In the genomic region with DNA sequence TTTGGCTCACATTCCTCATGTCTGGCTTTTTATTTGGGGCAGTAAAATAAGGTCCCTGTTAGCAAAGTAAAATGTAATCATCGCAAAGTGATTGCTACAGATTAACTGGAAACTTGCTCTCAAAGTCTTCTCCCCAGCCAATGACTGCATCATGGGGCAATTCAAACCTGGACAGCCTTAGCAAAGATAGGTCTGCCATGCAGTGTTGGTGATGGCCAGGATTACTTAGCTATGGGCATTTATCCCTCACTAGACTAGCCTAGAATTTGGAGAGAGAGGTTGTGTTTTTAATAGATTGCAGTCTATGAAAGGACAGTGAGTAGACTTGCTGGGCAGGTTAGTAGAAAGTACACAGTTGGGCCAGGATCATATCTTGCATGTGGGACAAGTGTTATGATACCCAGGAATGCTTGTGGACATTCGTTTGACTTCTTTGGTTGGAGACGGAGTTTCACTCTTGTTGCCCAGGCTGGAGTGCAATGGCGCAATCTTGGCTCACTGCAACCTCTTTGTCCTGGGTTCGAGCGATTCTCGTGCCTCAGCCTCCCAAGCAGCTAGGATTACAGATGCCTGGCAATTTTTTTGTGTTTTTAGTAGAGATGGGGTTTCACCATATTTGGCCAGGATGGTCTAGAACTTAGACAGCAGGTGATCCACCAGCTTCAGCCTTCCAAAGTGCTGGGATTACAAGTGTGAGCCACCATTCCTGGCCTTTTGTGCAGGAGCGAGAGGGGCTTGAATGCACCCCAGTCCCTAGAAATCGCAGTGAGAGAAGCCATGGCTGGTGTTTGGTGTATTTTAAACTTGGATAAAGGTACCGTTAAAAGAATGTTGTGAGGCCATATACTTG, we compare ENCODE assay signal across 11 cellular contexts. TPM values are rescaled to one million over a fixed set of nuclear protein-coding genes. Genes with fewer than 3 reads are reported as not detected.
DNase-seq lines count a peak whose midpoint lies in the region; ATAC-seq and TF ChIP-seq lines count a peak whose summit lies in the region.
"Had no signal": no experiment of that assay in that cellular context is flagged by ENCODE, and none has a peak within 500 bp of the region (broad histone marks: within the 10 kb centered on the region; RNA-seq: fewer than 3 reads in every experiment).

No MANE protein-coding gene starts in this region.

- peaks cover 82% of the 10 kb centered on the region for H3F3A ChIP-seq in GM23248 (ENCODE audit: insufficient read depth)

- intact Hi-C loops in activated CD4-positive, alpha-beta T cell treated with anti-CD3 and anti-CD28 coated beads for 36 hours (cut with DNase I, micrococcal nuclease), result loop anchor here (10.0 kb wide), 2 partner anchors 1137 to 1357 kb away; a partner anchor contains a TSS
- intact Hi-C loops in activated CD8-positive, alpha-beta T cell treated with anti-CD3 and anti-CD28 coated beads for 36 hours (cut with micrococcal nuclease), result no loop called here
- intact Hi-C loops in natural killer cell (cut with micrococcal nuclease), result no loop called here

- DNase-seq in activated CD4-positive, alpha-beta T cell treated with anti-CD3 and anti-CD28 coated beads for 36 hours, result no peak
- no peak for DNase-seq in activated CD4-positive, alpha-beta T cell treated with anti-CD3 and anti-CD28 coated beads, Interleukin-2, amount 50 U/mL, for 1 hour
- DNase-seq in GM23248, result no peak
- DNase-seq in activated CD8-positive, alpha-beta T cell treated with anti-CD3 and anti-CD28 coated beads for 36 hours, result peak; percentile 8
- no peak for DNase-seq in natural killer cell
- DNase-seq in foreskin melanocyte, result no peak
- DNase-seq in 8988T, result no peak
- DNase-seq: NCI-H1417 treated with DMSO at 0.1 percent for 48 hours, NCI-H774 had no signal

- WGBS in GM23248 (ENCODE audit: low coverage in 1 of 2, low lambda C conversion rate in 2 of 2, missing lambda C conversion rate in 2 of 2), 2 experiments, result 90 to 93% methylated on average over 10 of the region's 10 CpGs

- CTCF ChIA-PET in activated CD4-positive, alpha-beta T cell treated with anti-CD3 and anti-CD28 coated beads for 36 hours (lab: Charles Lee), result interaction anchor here (0.6 to 1.7 kb wide), 5 partner anchors 10 to 878 kb away, joined by 3 to 5 read pairs (median 3); no protein-coding TSS in a partner anchor
- CTCF ChIA-PET in activated CD8-positive, alpha-beta T cell treated with anti-CD3 and anti-CD28 coated beads for 36 hours (lab: Charles Lee), result interaction anchor here (0.7 to 1.2 kb wide), 2 partner anchors 19 to 145 kb away, joined by 3 read pairs; a partner anchor contains a TSS

- peaks cover 25% of the 10 kb centered on the region for H3K4me1 ChIP-seq in GM23248 (ENCODE audit: insufficient read depth)

- peaks cover 51% of the 10 kb centered on the region for H3K36me3 ChIP-seq in GM23248 (ENCODE audit: low read depth)

- peaks cover 53% of the 10 kb centered on the region for H3K36me3 Mint-ChIP-seq in activated CD4-positive, alpha-beta T cell treated with anti-CD3 and anti-CD28 coated beads for 36 hours (ENCODE audit: low read depth)
- H3K36me3 Mint-ChIP-seq in activated CD8-positive, alpha-beta T cell treated with anti-CD3 and anti-CD28 coated beads for 36 hours (ENCODE audit: low read depth), result peaks cover 55% of the 10 kb centered on the region
- H3K36me3 Mint-ChIP-seq in natural killer cell, result peaks cover 27% of the 10 kb centered on the region

- POLR2A ChIA-PET in activated CD4-positive, alpha-beta T cell treated with anti-CD3 and anti-CD28 coated beads for 36 hours (lab: Charles Lee), result interaction anchor here (0.9 kb wide), 2 partner anchors 20 to 28 kb away, joined by 3 to 4 read pairs; a partner anchor contains a TSS
- POLR2A ChIA-PET in activated CD8-positive, alpha-beta T cell treated with anti-CD3 and anti-CD28 coated beads for 36 hours (lab: Charles Lee), result interaction anchor here (1.1 to 4.4 kb wide), 10 partner anchors 9 to 1136 kb away, joined by 3 to 52 read pairs (median 6); a partner anchor contains a TSS

- H3K27me3 ChIP-seq in GM23248 (replicated peaks; ENCODE audit: insufficient read depth), result no peaks in the 10 kb centered on the region
- H3K27me3 ChIP-seq: esophagus muscularis mucosa had no signal

- peaks cover 38% of the 10 kb centered on the region for H3K79me2 ChIP-seq in GM23248 (ENCODE audit: insufficient read depth)

- in situ Hi-C loops in GM23248 (cut with MboI), result loop anchor here (25.0 kb wide), 2 partner anchors 530 to 1095 kb away; no protein-coding TSS in a partner anchor

- peak overlapping the region; percentile 98 for H3K4me2 ChIP-seq in GM23248 (ENCODE audit: unreplicated experiment)

- H3K4me1 Mint-ChIP-seq in activated CD4-positive, alpha-beta T cell treated with anti-CD3 and anti-CD28 coated beads for 36 hours, result peaks cover 44% of the 10 kb centered on the region
- peaks cover 38% of the 10 kb centered on the region for H3K4me1 Mint-ChIP-seq in activated CD8-positive, alpha-beta T cell treated with anti-CD3 and anti-CD28 coated beads for 36 hours (ENCODE audit: low read depth)
- peaks cover 62 to 64% of the 10 kb centered on the region in 2 donors for H3K4me1 Mint-ChIP-seq in natural killer cell

- H4K20me1 ChIP-seq in GM23248 (ENCODE audit: insufficient read depth), result peaks cover 28% of the 10 kb centered on the region; the same call in 1 of the 2 replicates

- H3K9ac ChIP-seq in GM23248, result peak overlapping the region; percentile 98

- no peaks in the 10 kb centered on the region for H3K9me3 Mint-ChIP-seq in activated CD4-positive, alpha-beta T cell treated with anti-CD3 and anti-CD28 coated beads for 36 hours (ENCODE audit: low read depth)
- no peaks in the 10 kb centered on the region for H3K9me3 Mint-ChIP-seq in activated CD8-positive, alpha-beta T cell treated with anti-CD3 and anti-CD28 coated beads for 36 hours
- H3K9me3 Mint-ChIP-seq in natural killer cell, result no peaks in the 10 kb centered on the region

- no peak for ATAC-seq in activated CD4-positive, alpha-beta T cell treated with anti-CD3 and anti-CD28 coated beads for 36 hours
- no peak for ATAC-seq in activated CD8-positive, alpha-beta T cell treated with anti-CD3 and anti-CD28 coated beads for 36 hours
- ATAC-seq in natural killer cell, result no peak
- no peak for ATAC-seq in GM19452 (IDR thresholded peaks at IDR 0.05; ENCODE audit: unreplicated experiment)

- no peak overlapping the region for H2AFZ ChIP-seq in GM23248

- no peaks in the 10 kb centered on the region for H3K9me3 ChIP-seq in GM23248 (ENCODE audit: low read depth)
- H3K9me3 ChIP-seq: esophagus muscularis mucosa had no signal

- H3K27ac Mint-ChIP-seq in activated CD4-positive, alpha-beta T cell treated with anti-CD3 and anti-CD28 coated beads for 36 hours, result peak overlapping the region; percentile 88
- H3K27ac Mint-ChIP-seq in activated CD8-positive, alpha-beta T cell treated with anti-CD3 and anti-CD28 coated beads for 36 hours, result peak overlapping the region; percentile 99
- H3K27ac Mint-ChIP-seq in natural killer cell, result peak overlapping the region; percentile 65 to 96

- TF ChIP-seq CTCF in activated CD8-positive, alpha-beta T cell treated with anti-CD3 and anti-CD28 coated beads for 36 hours (IDR thresholded peaks at IDR 0.05), result no peak
- no peak for TF ChIP-seq CTCF in natural killer cell (IDR thresholded peaks at IDR 0.05)

- H3K27me3 Mint-ChIP-seq in activated CD4-positive, alpha-beta T cell treated with anti-CD3 and anti-CD28 coated beads for 36 hours, result no peaks in the 10 kb centered on the region
- no peaks in the 10 kb centered on the region for H3K27me3 Mint-ChIP-seq in activated CD8-positive, alpha-beta T cell treated with anti-CD3 and anti-CD28 coated beads for 36 hours
- H3K27me3 Mint-ChIP-seq in natural killer cell (ENCODE audit: low read depth in 2 of 2), result no peaks in the 10 kb centered on the region

- H3K27ac ChIP-seq in GM23248, result peak overlapping the region; percentile 61

- peak overlapping the region; percentile 89 for H3K4me3 Mint-ChIP-seq in activated CD4-positive, alpha-beta T cell treated with anti-CD3 and anti-CD28 coated beads for 36 hours
- H3K4me3 Mint-ChIP-seq in activated CD8-positive, alpha-beta T cell treated with anti-CD3 and anti-CD28 coated beads for 36 hours, result peak overlapping the region; percentile 98
- no peak overlapping the region for H3K4me3 Mint-ChIP-seq in natural killer cell

- H3K4me3 ChIP-seq in GM23248, result peak overlapping the region; percentile 97; the same call in 1 of the 2 replicates
- H3K4me3 ChIP-seq: esophagus muscularis mucosa had no signal

- no peaks in the 10 kb centered on the region for H3K9me2 ChIP-seq in GM23248 (ENCODE audit: insufficient read depth)

RNA-seq across cellular contexts. Expression of a gene that starts 3.4 kb away (rescaled TPM):
- 1,000 to 10,000 TPM in 1 of 2 experiments, 100 to 1,000 TPM in 1; 837 to 2,006 TPM for total RNA-seq in activated CD4-positive, alpha-beta T cell treated with anti-CD3 and anti-CD28 coated beads for 36 hours
- total RNA-seq in GM23248 (2014; rRNA removed; shearing (Covaris generic)), result 1,194 and 1,449 TPM in 2 replicates
- 469 and 492 TPM in 2 replicates for polyA plus RNA-seq in GM23248 (2016; fragmentation: Nextera tagmentation; extraction: Ambion mirVana)
- total RNA-seq in activated CD8-positive, alpha-beta T cell treated with anti-CD3 and anti-CD28 coated beads for 36 hours, result 1,000 to 10,000 TPM; 2,058 to 2,107 TPM
- total RNA-seq in natural killer cell, result 100 to 1,000 TPM; 585 to 801 (median 769) TPM

RNA-seq across cellular contexts. Expression of a gene that starts 19.3 kb away (rescaled TPM):
- 1 to 10 TPM; 3.4 to 6.6 TPM for total RNA-seq in activated CD4-positive, alpha-beta T cell treated with anti-CD3 and anti-CD28 coated beads for 36 hours
- total RNA-seq in GM23248 (2014; rRNA removed; shearing (Covaris generic)), result 3.4 and 4.6 TPM in 2 replicates
- 4.6 and 5.8 TPM in 2 replicates for polyA plus RNA-seq in GM23248 (2016; fragmentation: Nextera tagmentation; extraction: Ambion mirVana)
- total RNA-seq in activated CD8-positive, alpha-beta T cell treated with anti-CD3 and anti-CD28 coated beads for 36 hours, result 1 to 10 TPM; 7.0 to 8.5 TPM
- total RNA-seq in natural killer cell, result 1 to 10 TPM; 2.5 to 3.6 (median 3.0) TPM

Comparison
In these comparisons a context has a peak if more than half of its experiments do, and no peak if none do; other contexts are left out.
1. intact Hi-C loops: an anchor here in activated CD4-positive, alpha-beta T cell treated with anti-CD3 and anti-CD28 coated beads for 36 hours (10.0 kb wide); none called in activated CD8-positive, alpha-beta T cell treated with anti-CD3 and anti-CD28 coated beads for 36 hours and natural killer cell.